In genomic region chr16:74422086-74422485, GRCh38 we compare ENCODE assay signal across 4 cellular contexts. TPM values are rescaled to one million over a fixed set of nuclear protein-coding genes. Genes with fewer than 3 reads are reported as not detected.
"Had no signal": no experiment of that assay in that cellular context is flagged by ENCODE, and none has a peak within 500 bp of the region (broad histone marks: within the 10 kb centered on the region; RNA-seq: fewer than 3 reads in every experiment).

No MANE protein-coding gene starts in this region.

RNA-seq across cellular contexts. Expression of gene CLEC18B, which starts 0.8 kb away (rescaled TPM):
- total RNA-seq: GM23338, H1, HT1080, IMR-90 had no signal

RNA-seq across cellular contexts. Expression of gene NPIPB15, which starts 46.0 kb away (rescaled TPM):
- total RNA-seq: HT1080 had no signal
